In the genomic region with DNA sequence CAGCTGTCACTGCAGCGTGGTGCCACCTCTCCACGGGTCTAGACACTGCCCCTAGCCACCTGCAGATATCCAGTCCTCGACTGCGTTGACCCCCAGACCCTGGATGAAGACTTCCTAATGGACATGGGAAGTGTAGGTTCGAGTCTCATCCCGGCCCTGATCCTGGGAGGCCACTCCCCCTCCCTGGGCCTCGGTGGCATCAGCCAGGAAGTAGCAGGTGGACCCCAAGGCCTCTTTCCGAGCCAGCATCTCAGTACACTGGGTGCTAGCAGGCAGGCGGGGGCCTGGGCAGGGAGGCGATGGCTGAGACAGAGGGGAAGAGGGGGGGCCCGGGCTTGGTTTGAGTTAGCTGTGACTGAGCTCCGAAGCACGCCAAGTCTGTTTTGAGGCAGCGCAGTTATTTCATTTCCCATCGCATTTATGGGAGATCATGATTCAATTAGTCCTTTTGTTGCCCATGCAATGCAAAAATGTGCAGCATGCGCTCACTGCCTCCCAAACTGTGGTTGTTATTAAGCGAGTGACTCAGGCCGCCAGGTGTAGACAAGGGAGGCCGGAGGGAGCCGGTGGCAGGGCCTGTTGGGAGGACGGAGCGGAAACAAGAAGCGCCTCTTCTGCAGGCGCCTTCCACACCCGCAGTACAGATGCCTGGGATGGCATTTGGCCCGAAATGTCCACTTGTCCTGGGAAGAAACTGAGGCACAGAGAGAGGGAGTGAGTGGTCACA, we compare ENCODE assay signal across 1 cellular context.
TF ChIP-seq lines count a peak whose summit lies in the region.

No MANE protein-coding gene starts in this region.

TF ChIP-seq in SK-N-SH, 30 proteins besides CTCF, POLR2A, EP300 and RAD21 (continued from another document):
- no peak for TF ChIP-seq ZBTB33 (IDR thresholded peaks at IDR 0.05; ENCODE audit: borderline replicate concordance, low read depth)
